8 cellular contexts compared by ENCODE assay signal in genomic region chr15:52256366-52256765, GRCh38. TPM values are rescaled to one million over a fixed set of nuclear protein-coding genes. Genes with fewer than 3 reads are reported as not detected.
DNase-seq lines count a peak whose midpoint lies in the region; ATAC-seq and TF ChIP-seq lines count a peak whose summit lies in the region.

No MANE protein-coding gene starts in this region.

- peak overlapping the region; percentile 18 for H3K9ac ChIP-seq in neural cell (ENCODE audit: low read length)

- WGBS in esophagus squamous epithelium, 2 donors = 4 to 6% methylated on average over 10 of the region's 10 CpGs

- H3K4me1 Mint-ChIP-seq in activated T-cell treated with anti-CD3 and anti-CD28 coated beads, Interleukin-2, amount 50 U/mL, for 4 hours (ENCODE audit: low read depth) = peaks cover 24% of the 10 kb centered on the region
- peaks cover 39% of the 10 kb centered on the region for H3K4me1 Mint-ChIP-seq in stimulated activated naive CD8-positive, alpha-beta T cell treated with anti-CD3 and anti-CD28 coated beads, Interleukin-15, Interleukin-2, amounts not matched to agents 100 ng/mL and 50 ng/mL, for 24 hours (ENCODE audit: low read depth)

- no peaks in the 10 kb centered on the region for H3K9me3 ChIP-seq in Panc1 (ENCODE audit: control insufficient read depth, insufficient read depth, low read depth, low read length)
- no peaks in the 10 kb centered on the region for H3K9me3 ChIP-seq in esophagus squamous epithelium
- no peaks in the 10 kb centered on the region for H3K9me3 ChIP-seq in neural cell (ENCODE audit: low read length)

- H3K27ac ChIP-seq in Panc1 (ENCODE audit: low read length) (no peak overlapping the region), esophagus squamous epithelium (no peak overlapping the region), neural cell (ENCODE audit: low read length) (no peak overlapping the region)

- H3K9me3 Mint-ChIP-seq in activated T-cell treated with anti-CD3 and anti-CD28 coated beads, Interleukin-2, amount 50 U/mL, for 4 hours = no peaks in the 10 kb centered on the region
- H3K9me3 Mint-ChIP-seq in stimulated activated naive CD8-positive, alpha-beta T cell treated with anti-CD3 and anti-CD28 coated beads, Interleukin-15, Interleukin-2, amounts not matched to agents 100 ng/mL and 50 ng/mL, for 24 hours = no peaks in the 10 kb centered on the region

- H2AFZ ChIP-seq in neural cell (ENCODE audit: low read depth, low read length) = peak overlapping the region; percentile 5

- peak; percentile 94 for TF ChIP-seq RAD21 in neural cell (conservative IDR thresholded peaks at IDR 0.05)

- TF ChIP-seq EP300 in neural cell (conservative IDR thresholded peaks at IDR 0.05; ENCODE audit: poor library complexity, severe bottlenecking) = peak; percentile 54

- no peak for TF ChIP-seq POLR2A in esophagus squamous epithelium (IDR thresholded peaks at IDR 0.05)

- no peaks in the 10 kb centered on the region for H3F3A ChIP-seq in neural cell (ENCODE audit: insufficient read depth, low read length, poor library complexity, severe bottlenecking)

- in situ Hi-C loops in Panc1 (cut with HindIII; ENCODE audit: low pct_unique_long_range_greater_than_20kb, low sequenced_read_pairs) = no loop called here

- H3K27me3 ChIP-seq in Panc1 (ENCODE audit: control insufficient read depth, insufficient read depth, low read length) (no peaks in the 10 kb centered on the region), esophagus squamous epithelium (no peaks in the 10 kb centered on the region), neural cell (ENCODE audit: insufficient read depth, low read depth, low read length) (no peaks in the 10 kb centered on the region)

- POLR2A ChIA-PET in Panc1 (lab: Charles Lee) = interaction anchor here (0.6 kb wide), 1 partner anchor 32 kb away, joined by 8 read pairs; no protein-coding TSS in a partner anchor

- no peaks in the 10 kb centered on the region for H4K20me1 ChIP-seq in neural cell (ENCODE audit: insufficient read depth)

- TF ChIP-seq CTCF in Panc1 (IDR thresholded peaks at IDR 0.05) (peak; percentile 89), esophagus squamous epithelium (IDR thresholded peaks at IDR 0.05) (peak; percentile 80 to 89 (median 83)), neural cell (IDR thresholded peaks at IDR 0.05; ENCODE audit: poor library complexity, severe bottlenecking) (peak; percentile 92)

- no peak overlapping the region for H3K4me2 ChIP-seq in neural cell (ENCODE audit: low read length)

- H3K4me3 ChIP-seq in Panc1 (ENCODE audit: low read depth in 2 of 2, low read length in 2 of 2) = no peak overlapping the region
- H3K4me3 ChIP-seq in esophagus squamous epithelium = no peak overlapping the region
- no peak overlapping the region for H3K4me3 ChIP-seq in neural cell (ENCODE audit: low read length)

- H3K36me3 ChIP-seq in Panc1 (ENCODE audit: control insufficient read depth, insufficient read depth, low read length) = no peaks in the 10 kb centered on the region
- H3K36me3 ChIP-seq in esophagus squamous epithelium = peaks cover 0 to 57% (median 0%) of the 10 kb centered on the region in 3 donors
- H3K36me3 ChIP-seq in neural cell (ENCODE audit: insufficient read depth, low read length) = no peaks in the 10 kb centered on the region

- BruUV-seq in Panc1 (replicated peaks; lab: Mats Ljungman, UMichigan) = no TSS peak

- no peaks in the 10 kb centered on the region for H3K79me2 ChIP-seq in neural cell (replicated peaks; ENCODE audit: insufficient read depth, low read length)

- H3K27me3 Mint-ChIP-seq in activated T-cell treated with anti-CD3 and anti-CD28 coated beads, Interleukin-2, amount 50 U/mL, for 4 hours (ENCODE audit: low read depth) = no peaks in the 10 kb centered on the region
- H3K27me3 Mint-ChIP-seq in stimulated activated naive CD8-positive, alpha-beta T cell treated with anti-CD3 and anti-CD28 coated beads, Interleukin-15, Interleukin-2, amounts not matched to agents 100 ng/mL and 50 ng/mL, for 24 hours = no peaks in the 10 kb centered on the region

- no peaks in the 10 kb centered on the region for H3K36me3 Mint-ChIP-seq in activated T-cell treated with anti-CD3 and anti-CD28 coated beads, Interleukin-2, amount 50 U/mL, for 4 hours (ENCODE audit: insufficient read depth)
- H3K36me3 Mint-ChIP-seq in stimulated activated naive CD8-positive, alpha-beta T cell treated with anti-CD3 and anti-CD28 coated beads, Interleukin-15, Interleukin-2, amounts not matched to agents 100 ng/mL and 50 ng/mL, for 24 hours (ENCODE audit: low read depth) = no peaks in the 10 kb centered on the region

- DNase-seq in Daoy (ENCODE audit: low read depth) (peak; percentile 87), HS-27A (ENCODE audit: low read depth) (peak; percentile 63), Panc1 (ENCODE audit: low read depth, low spot score) (peak; percentile 81), esophagus squamous epithelium (lab: John Stamatoyannopoulos, UW) (peak; percentile 13)
- DNase-seq in activated T-cell treated with anti-CD3 and anti-CD28 coated beads, Interleukin-2, amount 50 U/mL, for 4 hours = peak; percentile 68

- peak overlapping the region; percentile 17 for H3K27ac Mint-ChIP-seq in stimulated activated naive CD8-positive, alpha-beta T cell treated with anti-CD3 and anti-CD28 coated beads, Interleukin-15, Interleukin-2, amounts not matched to agents 100 ng/mL and 50 ng/mL, for 24 hours

- H3K4me1 ChIP-seq in Panc1 (ENCODE audit: control insufficient read depth, insufficient read depth, low read length) = peaks cover 15% of the 10 kb centered on the region
- H3K4me1 ChIP-seq in esophagus squamous epithelium = peaks cover 5 to 33% (median 22%) of the 10 kb centered on the region in 3 donors

- no peaks in the 10 kb centered on the region for H3K9me2 ChIP-seq in neural cell (ENCODE audit: insufficient read depth, low read length)

- intact Hi-C loops in Panc1 (cut with micrococcal nuclease; ENCODE audit: unreplicated experiment) (loop anchor here (1.0 to 10.0 kb wide), 5 partner anchors 78 to 479 kb away; partner anchors contain the start of genes ARPP19 and MYO5A), esophagus squamous epithelium (cut with DNase I) (no loop called here)

- CTCF ChIA-PET in Panc1 (lab: Charles Lee) = interaction anchor here (0.5 to 1.4 kb wide), 7 partner anchors 15 to 1470 kb away, joined by 3 to 6 read pairs (median 5); no protein-coding TSS in a partner anchor

- H3K4me3 Mint-ChIP-seq in activated T-cell treated with anti-CD3 and anti-CD28 coated beads, Interleukin-2, amount 50 U/mL, for 4 hours = peak overlapping the region; percentile 49
- H3K4me3 Mint-ChIP-seq in stimulated activated naive CD8-positive, alpha-beta T cell treated with anti-CD3 and anti-CD28 coated beads, Interleukin-15, Interleukin-2, amounts not matched to agents 100 ng/mL and 50 ng/mL, for 24 hours = peak overlapping the region; percentile 63

- peak; percentile 61; the same call in 1 of the 2 replicates for ATAC-seq in Panc1
- ATAC-seq in activated T-cell treated with anti-CD3 and anti-CD28 coated beads, Interleukin-2, amount 50 U/mL, for 4 hours = peak; percentile 46 to 49
- ATAC-seq in GM18498 (IDR thresholded peaks at IDR 0.05; ENCODE audit: unreplicated experiment) = no peak

TF ChIP-seq in neural cell, 6 proteins besides CTCF, POLR2A, EP300 and RAD21:
- TF ChIP-seq TAF1 (IDR thresholded peaks at IDR 0.05; ENCODE audit: low read depth) = no peak
- peak; percentile 96 for TF ChIP-seq SMC3 (conservative IDR thresholded peaks at IDR 0.05; ENCODE audit: poor library complexity)
TF ChIP-seq in neural cell: peak in this region for 1.

RNA-seq across cellular contexts. Expression of gene MYO5C, which starts 39.2 kb away (rescaled TPM):
- total RNA-seq in Daoy (2014; rRNA removed; shearing (Covaris generic)) = 8.0 and 16.5 TPM in 2 replicates
- total RNA-seq in Panc1 (2021; ENCODE audit: unreplicated experiment) (28.2 TPM), esophagus squamous epithelium (10 to 100 TPM; 17.8 to 25.5 (median 23.6) TPM)
- 10.3 TPM for polyA plus RNA-seq in Panc1 (2012; ENCODE audit: insufficient read length)
- under 1 TPM; 0.40 to 0.61 (median 0.46) TPM for total RNA-seq in activated T-cell treated with anti-CD3 and anti-CD28 coated beads, Interleukin-2, amount 50 U/mL, for 4 hours
- polyA plus RNA-seq in neural cell = 0.44 and 0.77 TPM in 2 replicates
- 2.2 and 2.7 TPM in 2 replicates for polyA minus RNA-seq in neural cell

Comparison
In these comparisons a context has a peak if more than half of its experiments do, and no peak if none do; other contexts are left out.
1. DNase-seq: peak in every context shown above with its lines; median percentile 87 in Daoy; 81 in Panc1; 68 in activated T-cell treated with anti-CD3 and anti-CD28 coated beads, Interleukin-2, amount 50 U/mL, for 4 hours; 63 in HS-27A; 13 in esophagus squamous epithelium.